In the genomic region with DNA sequence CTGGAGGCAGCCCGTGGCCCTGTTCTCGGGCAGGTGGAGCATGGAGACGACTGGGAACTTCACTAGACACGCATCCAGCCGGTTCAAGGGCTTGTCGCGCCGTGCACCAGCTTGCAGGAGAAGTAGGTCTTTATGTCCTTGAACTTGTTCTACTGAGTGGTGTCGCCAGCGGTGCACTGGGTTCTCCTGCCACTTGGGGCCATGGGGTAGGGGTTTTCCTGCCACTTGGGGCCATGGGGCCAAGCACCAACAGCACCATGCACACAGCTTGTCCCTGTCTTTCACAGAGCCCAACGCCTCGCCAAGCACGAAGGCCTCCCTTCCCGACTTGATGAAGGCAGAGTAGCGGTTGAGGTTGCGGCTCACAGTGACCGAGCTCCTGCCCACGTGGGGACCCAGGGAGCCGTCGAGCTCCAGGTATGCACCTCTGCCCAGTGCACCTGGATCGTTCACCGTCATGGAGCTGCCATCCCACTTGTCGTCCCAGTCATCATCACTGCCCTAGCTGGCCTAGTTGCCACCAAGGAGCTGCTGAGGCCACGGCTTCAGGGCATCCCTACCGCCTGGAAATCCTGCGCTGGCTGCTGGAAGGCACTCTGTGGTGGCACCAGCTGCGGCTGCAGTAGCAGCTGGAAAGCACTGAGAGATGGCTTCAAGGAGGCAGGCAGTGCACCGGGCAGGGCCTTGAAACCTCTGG, we compare ENCODE assay signal across 17 cellular contexts.
"Had no signal": no experiment of that assay in that cellular context is flagged by ENCODE, and none has a peak within 500 bp of the region (broad histone marks: within the 10 kb centered on the region; RNA-seq: fewer than 3 reads in every experiment).

No MANE protein-coding gene starts in this region.

- H3K27ac ChIP-seq: colonic mucosa, foreskin keratinocyte, tibial nerve had no signal

- ATAC-seq: foreskin keratinocyte; left lobe of liver; right cardiac atrium; stimulated activated naive B cell treated with anti-CD40 and anti-IgM and Interleukin-4, amounts not matched to agents 10 μg/mL and 1 μg/mL and 100 μg/mL, for 72 hours; stimulated activated naive CD8-positive, alpha-beta T cell treated with anti-CD3 and anti-CD28 coated beads, Interleukin-15, amount 100 ng/mL, for 72 hours had no signal

- FAIRE-seq: endothelial cell of umbilical vein, islet of Langerhans had no signal

- H3K27me3 ChIP-seq: colonic mucosa, foreskin keratinocyte, testis, tibial nerve had no signal

- H3K4me3 ChIP-seq: colonic mucosa, smooth muscle cell, testis, tibial nerve had no signal

- DNase-seq: cerebellar nuclear complex; colonic mucosa; dermis blood vessel endothelial cell; erythroblast; foreskin keratinocyte; hippocampal formation; stimulated activated CD4-positive, alpha-beta T cell treated with anti-CD3 and anti-CD28 coated beads, Interleukin-1b, Interleukin-23, amount 100 ng/mL, for 48 hours; stimulated activated CD4-positive, alpha-beta T cell treated with anti-CD3 and anti-CD28 coated beads, Interleukin-4, amount 100 ng/mL, for 4 hours; stimulated activated naive B cell treated with anti-CD40 and anti-IgM and Interleukin-4, amounts not matched to agents 10 μg/mL and 1 μg/mL and 100 μg/mL, for 72 hours; stimulated activated naive CD8-positive, alpha-beta T cell treated with anti-CD3 and anti-CD28 coated beads, Interleukin-15, amount 100 ng/mL, for 72 hours; testis had no signal

- H3K36me3 ChIP-seq: colonic mucosa, tibial nerve had no signal

- H3K4me2 ChIP-seq: smooth muscle cell had no signal

- H3K4me1 ChIP-seq: colonic mucosa, foreskin keratinocyte, testis, tibial nerve had no signal

- H3K9me3 ChIP-seq: colonic mucosa, testis, tibial nerve had no signal
